In genomic region chr1:109041614-109042473, GRCh38 we compare ENCODE assay signal across 8 cellular contexts. TPM values are rescaled to one million over a fixed set of nuclear protein-coding genes. Genes with fewer than 3 reads are reported as not detected.
DNase-seq lines count a peak whose midpoint lies in the region; ATAC-seq and TF ChIP-seq lines count a peak whose summit lies in the region.

TSS of gene WDR47 (minus strand) at chr1:109042102. CDS start at chr1:109023512, 18,590 bp downstream.

- H3K36me3 ChIP-seq in IMR-90 (ENCODE audit: control insufficient read depth, insufficient read depth, low read length) (no peaks in the 10 kb centered on the region), OCI-LY7 (ENCODE audit: insufficient read depth, low read length) (peaks cover 4% of the 10 kb centered on the region; the same call in 1 of the 2 replicates), mucosa of descending colon (ENCODE audit: low read depth) (no peaks in the 10 kb centered on the region)

- intact Hi-C loops in IMR-90 (cut with micrococcal nuclease) (no loop called here), OCI-LY7 (cut with micrococcal nuclease; ENCODE audit: unreplicated experiment) (loop anchor here (1.0 to 2.0 kb wide), 4 partner anchors 17 to 349 kb away; partner anchors contain the start of genes CLCC1, PRPF38B and TMEM167B), mucosa of descending colon (cut with DNase I, micrococcal nuclease) (no loop called here)

- H3K9me3 ChIP-seq in IMR-90 (ENCODE audit: control insufficient read depth, insufficient read depth, low read length) = no peaks in the 10 kb centered on the region
- H3K9me3 ChIP-seq in OCI-LY7 (ENCODE audit: low read length) = no peaks in the 10 kb centered on the region
- H3K9me3 ChIP-seq in mucosa of descending colon = no peaks in the 10 kb centered on the region

- H3K9me1 ChIP-seq in IMR-90 (ENCODE audit: insufficient read depth, low read length) = peaks cover 3% of the 10 kb centered on the region; the same call in 1 of the 2 replicates

- H3K18ac ChIP-seq in IMR-90 (ENCODE audit: low read depth, low read length) = peak within 1 kb of the TSS; percentile 50

- ATAC-seq in GM21529 (IDR thresholded peaks at IDR 0.05; ENCODE audit: unreplicated experiment) (peak; percentile 93), IMR-90 (ENCODE audit: low read depth) (peak; percentile 99), mucosa of descending colon (peak; percentile 99)

- H2BK5ac ChIP-seq in IMR-90 (ENCODE audit: low read depth, low read length, poor library complexity, severe bottlenecking) = peak within 1 kb of the TSS; percentile 17

- no peak within 1 kb of the TSS for H2BK120ac ChIP-seq in IMR-90 (ENCODE audit: low read depth, low read length)

- H3K4me1 ChIP-seq in IMR-90 (ENCODE audit: control insufficient read depth, insufficient read depth, low read length) (no peaks in the 10 kb centered on the region; the same call in 1 of the 2 replicates), OCI-LY7 (ENCODE audit: insufficient read depth, low read length, poor library complexity, severe bottlenecking) (peaks cover 15% of the 10 kb centered on the region), mucosa of descending colon (ENCODE audit: low read depth) (peaks cover 5% of the 10 kb centered on the region)

- peak within 1 kb of the TSS; percentile 87 for H2AK9ac ChIP-seq in IMR-90 (replicated peaks; ENCODE audit: low read depth, low read length, poor library complexity)

- H3K79me1 ChIP-seq in IMR-90 (ENCODE audit: low read depth in 1 of 2, low read length in 2 of 2) = peaks cover 0 to 19% of the 10 kb centered on the region in 2 experiments; a peak in 2 of 4 replicates

- peak within 1 kb of the TSS; percentile 84 for H3K23ac ChIP-seq in IMR-90 (ENCODE audit: low read depth, low read length)

- H3K27ac ChIP-seq in IMR-90 (ENCODE audit: insufficient read depth, low read length) = peak within 1 kb of the TSS; percentile 74
- peak within 1 kb of the TSS; percentile 65 for H3K27ac ChIP-seq in OCI-LY7 (ENCODE audit: low read depth, low read length, poor library complexity, severe bottlenecking)
- peak within 1 kb of the TSS; percentile 65 for H3K27ac ChIP-seq in epithelial cell of prostate

- peaks cover 31% of the 10 kb centered on the region for H3K79me2 ChIP-seq in OCI-LY7 (ENCODE audit: insufficient read depth, low read depth, low read length)

- dilution Hi-C loops in IMR-90 (cut with HindIII; ENCODE audit: low sequenced_read_pairs, unreplicated experiment) = no loop called here

- H3K9ac ChIP-seq in IMR-90 (ENCODE audit: low read depth, low read length) = peak within 1 kb of the TSS; percentile 87

- no peak within 1 kb of the TSS for H4K91ac ChIP-seq in IMR-90 (ENCODE audit: insufficient read depth, low read depth, low read length)

- peak; percentile 99 for TF ChIP-seq POLR2A in IMR-90 (IDR thresholded peaks at IDR 0.05; ENCODE audit: low read depth, low read length)

- H3K14ac ChIP-seq in IMR-90 (replicated peaks; ENCODE audit: low read depth, low read length) = peak within 1 kb of the TSS; percentile 58; the same call in 1 of the 2 replicates

- no peaks in the 10 kb centered on the region for H3K27me3 ChIP-seq in IMR-90 (ENCODE audit: control insufficient read depth, insufficient read depth, low read length)

- DNase-seq in DMS 273 treated with DMSO at 0.1 percent for 48 hours (lab: John Stamatoyannopoulos, UW) (peak; percentile 84), IMR-90 (peak; percentile 93), OCI-LY7 (ENCODE audit: low spot score) (peak; percentile 98), activated T-cell treated with anti-CD3 and anti-CD28 coated beads for 4 hours (peak; percentile 88), epithelial cell of prostate (ENCODE audit: low read depth, low spot score) (peak; percentile 93), mucosa of descending colon (peak; percentile 96 to 98 (median 97))
- DNase-seq in stimulated activated CD8-positive, alpha-beta memory T cell treated with anti-CD3 and anti-CD28 coated beads, Interleukin-4, amount 100 ng/mL, for 1 hour (ENCODE audit: low read depth in 2 of 2, low spot score in 1 of 2) = peak; percentile 88 to 92

- H2BK20ac ChIP-seq in IMR-90 (ENCODE audit: low read depth, low read length) = no peak within 1 kb of the TSS

- H3K4me3 ChIP-seq in IMR-90 (ENCODE audit: insufficient read depth, low read depth, low read length) = peak within 1 kb of the TSS; percentile 99
- H3K4me3 ChIP-seq in OCI-LY7 (ENCODE audit: low read depth, low read length, poor library complexity, severe bottlenecking) = peak within 1 kb of the TSS; percentile 82
- peak within 1 kb of the TSS; percentile 91 for H3K4me3 ChIP-seq in mucosa of descending colon

- H2AK5ac ChIP-seq in IMR-90 (ENCODE audit: low read depth, low read length) = 0 out of 2 replicates have a peak within 1 kb of the TSS, but pooled peaks have one; percentile 38

- TF ChIP-seq RAD21 in IMR-90 (IDR thresholded peaks at IDR 0.05; ENCODE audit: low read length) = no peak

- in situ Hi-C loops in IMR-90 (cut with MboI; ENCODE audit: low sequenced_read_pairs) = no loop called here

- H3K9me2 ChIP-seq in OCI-LY7 (ENCODE audit: insufficient read depth, low read length) = no peaks in the 10 kb centered on the region

- 0% methylated on average over 11 of the region's 90 CpGs; no CpG with 5 or more reads in 1 of the 2 experiments for WGBS in IMR-90 (ENCODE audit: extremely low coverage in 2 of 2, insufficient read length in 1 of 2), 2 experiments

- BruUV-seq in IMR-90 (replicated peaks; lab: Mats Ljungman, UMichigan) (no TSS peak), OCI-LY7 (replicated peaks; lab: Mats Ljungman, UMichigan) (no TSS peak)

- H3K56ac ChIP-seq in IMR-90 (ENCODE audit: extremely low read depth, insufficient read depth, low read length) = no peak within 1 kb of the TSS; the same call in 1 of the 2 replicates

- H2AFZ ChIP-seq in IMR-90 (replicated peaks; ENCODE audit: low read length, poor library complexity) (peak within 1 kb of the TSS; percentile 91), OCI-LY7 (ENCODE audit: low read length) (peak within 1 kb of the TSS; percentile 96)

- TF ChIP-seq CTCF in IMR-90 (conservative IDR thresholded peaks at IDR 0.05; ENCODE audit: low read depth, low read length) (no peak), OCI-LY7 (conservative IDR thresholded peaks at IDR 0.05; ENCODE audit: low read length) (0 out of 2 replicates have a peak, but pooled peaks have one; percentile 6), mucosa of descending colon (IDR thresholded peaks at IDR 0.05) (no peak)

- H3K4ac ChIP-seq in IMR-90 (ENCODE audit: low read depth, low read length) = peak within 1 kb of the TSS; percentile 30; the same call in 1 of the 2 replicates

- POLR2A ChIA-PET in IMR-90 (lab: Charles Lee; ENCODE audit: unreplicated experiment) (interaction anchor here (0.6 to 1.0 kb wide), 2 partner anchors 58 to 154 kb away, joined by 3 to 15 read pairs; no protein-coding TSS in a partner anchor), OCI-LY7 (lab: Charles Lee) (interaction anchor here (1.0 to 1.9 kb wide), 6 partner anchors 21 to 79 kb away, joined by 4 to 10 read pairs (median 6); partner anchors contain the start of genes CLCC1 and TAF13)

- H2BK15ac ChIP-seq in IMR-90 (ENCODE audit: low read depth, low read length) = no peak within 1 kb of the TSS; the same call in 2 of the 3 replicates

- H4K20me1 ChIP-seq in IMR-90 (ENCODE audit: insufficient read depth, low read length) (peaks cover 5% of the 10 kb centered on the region; the same call in 1 of the 2 replicates), OCI-LY7 (ENCODE audit: insufficient read depth, low read length) (no peaks in the 10 kb centered on the region)

- CTCF ChIA-PET in IMR-90 (lab: Yijun Ruan, JAX) = interaction anchor here (0.5 to 0.9 kb wide), 2 partner anchors 40 to 162 kb away, joined by 3 to 4 read pairs; no protein-coding TSS in a partner anchor
- CTCF ChIA-PET in OCI-LY7 (lab: Charles Lee; ENCODE audit: unreplicated experiment) = interaction anchor here (0.6 kb wide), 1 partner anchor 145 kb away, joined by 5 read pairs; no protein-coding TSS in a partner anchor

- H3K4me2 ChIP-seq in IMR-90 (ENCODE audit: low read depth, low read length) (peak within 1 kb of the TSS; percentile 98), OCI-LY7 (ENCODE audit: low read length) (peak within 1 kb of the TSS; percentile 96)

- H4K5ac ChIP-seq in IMR-90 (ENCODE audit: low read depth, low read length) = peak within 1 kb of the TSS; percentile 92

- peak within 1 kb of the TSS; percentile 12 to 91; a peak in 3 of 4 replicates for H4K8ac ChIP-seq in IMR-90 (ENCODE audit: low read depth in 2 of 2, low read length in 2 of 2)

TF ChIP-seq in IMR-90, 13 proteins besides CTCF, POLR2A, EP300 and RAD21:
- TF ChIP-seq MAZ (IDR thresholded peaks at IDR 0.05; ENCODE audit: borderline replicate concordance, low read depth, low read length) (peak; percentile 78; the same call in 1 of the 2 replicates), CHD1 (IDR thresholded peaks at IDR 0.05; ENCODE audit: low read depth, low read length) (no peak), FOS (IDR thresholded peaks at IDR 0.05; ENCODE audit: low read depth, low read length) (no peak), RFX5 (IDR thresholded peaks at IDR 0.05; ENCODE audit: low read depth, low read length) (no peak)
- TF ChIP-seq, protein P1, sequence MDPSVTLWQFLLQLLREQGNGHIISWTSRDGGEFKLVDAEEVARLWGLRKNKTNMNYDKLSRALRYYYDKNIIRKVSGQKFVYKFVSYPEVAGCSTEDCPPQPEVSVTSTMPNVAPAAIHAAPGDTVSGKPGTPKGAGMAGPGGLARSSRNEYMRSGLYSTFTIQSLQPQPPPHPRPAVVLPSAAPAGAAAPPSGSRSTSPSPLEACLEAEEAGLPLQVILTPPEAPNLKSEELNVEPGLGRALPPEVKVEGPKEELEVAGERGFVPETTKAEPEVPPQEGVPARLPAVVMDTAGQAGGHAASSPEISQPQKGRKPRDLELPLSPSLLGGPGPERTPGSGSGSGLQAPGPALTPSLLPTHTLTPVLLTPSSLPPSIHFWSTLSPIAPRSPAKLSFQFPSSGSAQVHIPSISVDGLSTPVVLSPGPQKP (IDR thresholded peaks at IDR 0.05; ENCODE audit: borderline replicate concordance, low read depth, low read length) = no peak
TF ChIP-seq in IMR-90: peak in this region for 1.

RNA-seq across cellular contexts. Expression of gene WDR47, which starts in this region (rescaled TPM):
- total RNA-seq in IMR-90 (2012; rRNA removed) = 17.4 and 23.3 TPM in 2 replicates
- 7.4 and 8.2 TPM in 2 replicates for polyA plus RNA-seq in IMR-90 (2012; rRNA removed)
- polyA plus RNA-seq in IMR-90 (2012; cell fraction: cytosol; rRNA removed) = 1.5 and 2.0 TPM in 2 replicates
- polyA plus RNA-seq in IMR-90 (2012; cell fraction: nucleus; rRNA removed; ENCODE audit: low replicate concordance) = 3.0 and 15.5 TPM in 2 replicates
- 6.6 and 11.0 TPM in 2 replicates for total RNA-seq in OCI-LY7 (2014; rRNA removed; shearing (Covaris generic))
- total RNA-seq in OCI-LY7 (2022) = 9.4 and 12.0 TPM in 2 replicates
- total RNA-seq in mucosa of descending colon = 10 to 100 TPM in 1 of 3 donors, 1 to 10 TPM in 2; 6.5 to 25.4 (median 7.5) TPM

Comparison
In these comparisons a context has a peak if more than half of its experiments do, and no peak if none do; other contexts are left out.
1. Peak in every context shown above with its lines: DNase-seq, ATAC-seq, H3K4me3 ChIP-seq and H3K27ac ChIP-seq.